ENCODE assay signal across 8 cellular contexts in the genomic region with DNA sequence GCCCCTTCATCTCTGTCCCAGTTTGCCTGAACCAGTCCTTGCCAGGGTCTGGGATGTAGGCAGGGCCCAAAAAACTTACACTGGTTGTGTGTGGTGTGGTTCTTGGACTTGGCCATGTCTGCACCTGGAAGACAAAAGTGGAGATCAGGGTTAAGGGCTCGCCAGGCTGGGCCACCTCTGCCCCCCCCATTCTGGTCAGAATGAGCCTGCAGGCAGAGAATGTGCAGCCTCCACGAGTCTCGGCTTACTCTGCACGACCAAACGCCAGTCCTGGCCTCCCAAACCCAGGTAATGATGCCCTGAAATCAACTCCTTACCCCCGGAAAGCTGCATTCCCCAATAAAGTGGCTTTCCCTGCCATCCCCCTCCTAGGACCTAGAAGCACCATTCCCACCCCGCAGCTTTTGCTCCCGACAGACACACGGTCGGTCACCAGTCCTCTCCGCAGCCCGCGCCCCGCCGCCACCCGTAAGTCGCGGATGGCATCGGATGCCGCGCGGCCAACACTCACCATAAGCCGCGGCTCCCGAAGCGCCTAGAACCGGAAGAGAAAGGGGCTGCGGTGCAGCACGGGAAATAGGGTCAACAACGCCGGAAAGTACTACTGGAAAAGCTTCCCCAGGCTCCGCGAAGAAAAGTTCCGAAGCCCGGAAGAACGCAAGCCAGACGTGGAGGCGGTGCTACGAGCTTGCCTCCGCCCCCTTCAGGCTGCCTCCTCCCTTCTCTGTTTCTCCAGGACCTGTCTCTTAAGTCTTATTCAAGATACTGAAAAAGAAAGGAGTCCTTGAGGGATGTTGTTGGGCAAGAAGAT. TPM values are rescaled to one million over a fixed set of nuclear protein-coding genes. Genes with fewer than 3 reads are reported as not detected.
A peak's percentile ranks its signal among the peaks of the same experiment; 100 is the strongest.
DNase-seq lines count a peak whose midpoint lies in the region; ATAC-seq, FAIRE-seq and TF ChIP-seq lines count a peak whose summit lies in the region.

Gene RPL29, minus strand, starts transcription at position 550 of the 811 bp plus-strand sequence. Its CDS starts 434 bp downstream, at position 116.

- no peaks in the 10 kb centered on the region for H3K27me3 ChIP-seq in astrocyte (ENCODE audit: insufficient read depth, low read length)

- H3K4me1 Mint-ChIP-seq in astrocyte (ENCODE audit: low read depth, unreplicated experiment), result peaks cover 17% of the 10 kb centered on the region

- H3K79me2 ChIP-seq in astrocyte (ENCODE audit: insufficient read depth, low read length), result peaks cover 40% of the 10 kb centered on the region

- peak within 1 kb of the TSS; percentile 84 for H3K4me2 ChIP-seq in astrocyte (ENCODE audit: low read length)

- FAIRE-seq in GM18507 (lab: Jason Lieb, UNC), result peak; percentile 93
- FAIRE-seq in astrocyte (lab: Jason Lieb, UNC), result peak; percentile 37

- H3K9me3 Mint-ChIP-seq in astrocyte (ENCODE audit: unreplicated experiment), result no peaks in the 10 kb centered on the region

- H3K9ac ChIP-seq in astrocyte (ENCODE audit: low read length), result peak within 1 kb of the TSS; percentile 96

- peak within 1 kb of the TSS; percentile 100 for H3K27ac Mint-ChIP-seq in astrocyte (ENCODE audit: unreplicated experiment)

- H3K36me3 ChIP-seq in astrocyte (ENCODE audit: insufficient read depth, low read length), result peaks cover 21% of the 10 kb centered on the region

- no peaks in the 10 kb centered on the region for H3K9me3 ChIP-seq in astrocyte (ENCODE audit: insufficient read depth, low read depth, low read length)

- H2AFZ ChIP-seq in astrocyte (ENCODE audit: low read depth, low read length), result peak within 1 kb of the TSS; percentile 62

- H3K4me1 ChIP-seq in astrocyte (ENCODE audit: insufficient read depth, low read length), result peaks cover 33% of the 10 kb centered on the region

- H3K4me3 ChIP-seq in astrocyte (ENCODE audit: insufficient read depth, low read depth, low read length), result peak within 1 kb of the TSS; percentile 93

- peaks cover 25% of the 10 kb centered on the region for H4K20me1 ChIP-seq in astrocyte (ENCODE audit: insufficient read depth, low read length)

- peak within 1 kb of the TSS; percentile 87 for H3K27ac ChIP-seq in astrocyte (ENCODE audit: low read depth, low read length)

- H3K27me3 Mint-ChIP-seq in astrocyte (ENCODE audit: low read depth, unreplicated experiment), result no peaks in the 10 kb centered on the region

- peak; percentile 72 for ATAC-seq in HG02973 (IDR thresholded peaks at IDR 0.05; ENCODE audit: unreplicated experiment)

- no peak for TF ChIP-seq CTCF in astrocyte (IDR thresholded peaks at IDR 0.05; ENCODE audit: insufficient read depth, low read depth, low read length)

- DNase-seq in GM18507 (ENCODE audit: extremely low spot score, insufficient read length, low read depth) (peak; percentile 88), NCI-H2081 (lab: John Stamatoyannopoulos, UW) (peak; percentile 74 to 89), T-helper 9 cell (peak; percentile 81), astrocyte (ENCODE audit: low read depth) (peak; percentile 92), hepatic stellate cell (ENCODE audit: low spot score) (peak; percentile 95), retina (peak; percentile 96), cortex of kidney (lab: John Stamatoyannopoulos, UW) (no peak)

- peaks cover 20% of the 10 kb centered on the region for H3K36me3 Mint-ChIP-seq in astrocyte (ENCODE audit: low read depth, unreplicated experiment)

- peak within 1 kb of the TSS; percentile 100 for H3K4me3 Mint-ChIP-seq in astrocyte (ENCODE audit: unreplicated experiment)

RNA-seq across cellular contexts. Expression of gene RPL29, which starts in this region (rescaled TPM):
- total RNA-seq in astrocyte, result 768 and 872 TPM in 2 replicates
